In genomic region chr21:34614443-34614692, GRCh38 we compare ENCODE assay signal across 8 cellular contexts. TPM values are rescaled to one million over a fixed set of nuclear protein-coding genes. Genes with fewer than 3 reads are reported as not detected.
DNase-seq lines count a peak whose midpoint lies in the region; ATAC-seq and TF ChIP-seq lines count a peak whose summit lies in the region.

No MANE protein-coding gene starts in this region.

- H3K9me3 ChIP-seq in suprapubic skin: no peaks in the 10 kb centered on the region

- peaks cover 28% of the 10 kb centered on the region for H3K4me1 ChIP-seq in suprapubic skin

- H3K4me1 Mint-ChIP-seq in activated CD4-positive, alpha-beta T cell treated with anti-CD3 and anti-CD28 coated beads for 36 hours: peaks cover 19% of the 10 kb centered on the region
- H3K4me1 Mint-ChIP-seq in activated T-helper 17 cell treated with anti-CD3 and anti-CD28 coated beads, Interleukin-2, amount 50 U/mL, for 72 hours: peaks cover 14% of the 10 kb centered on the region
- peaks cover 15 to 25% of the 10 kb centered on the region in 2 donors for H3K4me1 Mint-ChIP-seq in immature natural killer cell

- peak; percentile 10 for DNase-seq in activated CD4-positive, alpha-beta T cell treated with anti-CD3 and anti-CD28 coated beads for 36 hours
- no peak for DNase-seq in activated CD4-positive, alpha-beta T cell treated with anti-CD3 and anti-CD28 coated beads for 1 hour
- DNase-seq in immature natural killer cell (no peak), suprapubic skin (ENCODE audit: low spot score in 2 of 2) (no peak), cortex of kidney (lab: John Stamatoyannopoulos, UW) (no peak), HuH-7.5 (ENCODE audit: low spot score) (no peak)

- TF ChIP-seq EP300 in suprapubic skin (IDR thresholded peaks at IDR 0.05): no peak

- H3K36me3 Mint-ChIP-seq in activated CD4-positive, alpha-beta T cell treated with anti-CD3 and anti-CD28 coated beads for 36 hours (ENCODE audit: low read depth): no peaks in the 10 kb centered on the region
- H3K36me3 Mint-ChIP-seq in activated T-helper 17 cell treated with anti-CD3 and anti-CD28 coated beads, Interleukin-2, amount 50 U/mL, for 72 hours (ENCODE audit: low read depth): no peaks in the 10 kb centered on the region
- no peaks in the 10 kb centered on the region for H3K36me3 Mint-ChIP-seq in immature natural killer cell

- no peaks in the 10 kb centered on the region for H3K27me3 ChIP-seq in suprapubic skin

- intact Hi-C loops in activated CD4-positive, alpha-beta T cell treated with anti-CD3 and anti-CD28 coated beads for 36 hours (cut with DNase I, micrococcal nuclease): loop anchor here (2.0 to 10.0 kb wide), 5 partner anchors 87 to 972 kb away; partner anchors contain the start of genes ATP5PO (in 1 of the 2) and ITSN1 (in 1 of the 2)

- no peaks in the 10 kb centered on the region for H3K9me3 Mint-ChIP-seq in activated CD4-positive, alpha-beta T cell treated with anti-CD3 and anti-CD28 coated beads for 36 hours (ENCODE audit: low read depth)
- H3K9me3 Mint-ChIP-seq in activated T-helper 17 cell treated with anti-CD3 and anti-CD28 coated beads, Interleukin-2, amount 50 U/mL, for 72 hours: no peaks in the 10 kb centered on the region
- H3K9me3 Mint-ChIP-seq in immature natural killer cell: no peaks in the 10 kb centered on the region

- peak overlapping the region; percentile 75 for H3K4me3 Mint-ChIP-seq in activated CD4-positive, alpha-beta T cell treated with anti-CD3 and anti-CD28 coated beads for 36 hours
- H3K4me3 Mint-ChIP-seq in activated T-helper 17 cell treated with anti-CD3 and anti-CD28 coated beads, Interleukin-2, amount 50 U/mL, for 72 hours: peak overlapping the region; percentile 84
- H3K4me3 Mint-ChIP-seq in immature natural killer cell: peak overlapping the region; percentile 82 to 89 (median 87)

- no peak for TF ChIP-seq POLR2A in suprapubic skin (IDR thresholded peaks at IDR 0.05)

- H3K27me3 Mint-ChIP-seq in activated CD4-positive, alpha-beta T cell treated with anti-CD3 and anti-CD28 coated beads for 36 hours: no peaks in the 10 kb centered on the region
- no peaks in the 10 kb centered on the region for H3K27me3 Mint-ChIP-seq in activated T-helper 17 cell treated with anti-CD3 and anti-CD28 coated beads, Interleukin-2, amount 50 U/mL, for 72 hours
- peaks cover 2 to 5% (median 3%) of the 10 kb centered on the region in 3 donors for H3K27me3 Mint-ChIP-seq in immature natural killer cell (ENCODE audit: low read depth in 3 of 3)

- H3K27ac Mint-ChIP-seq in activated CD4-positive, alpha-beta T cell treated with anti-CD3 and anti-CD28 coated beads for 36 hours: no peak overlapping the region
- no peak overlapping the region for H3K27ac Mint-ChIP-seq in activated T-helper 17 cell treated with anti-CD3 and anti-CD28 coated beads, Interleukin-2, amount 50 U/mL, for 72 hours
- peak overlapping the region in 4 of 6 donors; percentile 1 to 69 (median 54) for H3K27ac Mint-ChIP-seq in immature natural killer cell

- ATAC-seq in activated CD4-positive, alpha-beta T cell treated with anti-CD3 and anti-CD28 coated beads for 36 hours: no peak
- no peak for ATAC-seq in activated T-helper 17 cell treated with anti-CD3 and anti-CD28 coated beads, Interleukin-2, amount 50 U/mL, for 72 hours (replicated peaks)
- ATAC-seq in GM19324 (IDR thresholded peaks at IDR 0.05; ENCODE audit: low FRiP score, unreplicated experiment): no peak

- WGBS in suprapubic skin: no CpG with 5 or more reads among the region's 33 CpGs

- no peaks in the 10 kb centered on the region for H3K36me3 ChIP-seq in suprapubic skin

- peak overlapping the region; percentile 92 for H3K27ac ChIP-seq in suprapubic skin

- no peak for TF ChIP-seq CTCF in suprapubic skin (IDR thresholded peaks at IDR 0.05)

- POLR2A ChIA-PET in activated CD4-positive, alpha-beta T cell treated with anti-CD3 and anti-CD28 coated beads for 36 hours (lab: Charles Lee): interaction anchor here (0.6 kb wide), 1 partner anchor 389 kb away, joined by 4 read pairs; no protein-coding TSS in a partner anchor

- H3K4me3 ChIP-seq in suprapubic skin: peak overlapping the region; percentile 73

- CTCF ChIA-PET in activated CD4-positive, alpha-beta T cell treated with anti-CD3 and anti-CD28 coated beads for 36 hours (lab: Charles Lee): no interaction called here

RNA-seq across cellular contexts. Expression of gene RCAN1, which starts 0.5 kb away (rescaled TPM):
- total RNA-seq in activated CD4-positive, alpha-beta T cell treated with anti-CD3 and anti-CD28 coated beads for 36 hours: 1 to 10 TPM; 9.9 to 10.0 TPM
- 1 to 10 TPM; 4.9 to 6.3 TPM for total RNA-seq in activated T-helper 17 cell treated with anti-CD3 and anti-CD28 coated beads, Interleukin-2, amount 50 U/mL, for 72 hours
- polyA plus RNA-seq in immature natural killer cell: 10 to 100 TPM; 14.2 to 24.6 (median 17.5) TPM
- total RNA-seq in suprapubic skin: 10 to 100 TPM in 3 of 4 donors, 1 to 10 TPM in 1; 8.7 to 27.5 (median 22.8) TPM

RNA-seq across cellular contexts. Expression of gene CLIC6, which starts 54.4 kb away (rescaled TPM):
- under 1 TPM; 0.07 to 0.11 TPM for total RNA-seq in activated CD4-positive, alpha-beta T cell treated with anti-CD3 and anti-CD28 coated beads for 36 hours
- total RNA-seq in activated T-helper 17 cell treated with anti-CD3 and anti-CD28 coated beads, Interleukin-2, amount 50 U/mL, for 72 hours: under 1 TPM; 0.11 to 0.13 TPM
- not detected for polyA plus RNA-seq in immature natural killer cell
- 1 to 10 TPM; 2.5 to 10.0 (median 3.7) TPM for total RNA-seq in suprapubic skin

Comparison
In these comparisons a context has a peak if more than half of its experiments do, and no peak if none do; other contexts are left out.
1. H3K27ac Mint-ChIP-seq: peak in immature natural killer cell (4 of 6); none in activated CD4-positive, alpha-beta T cell treated with anti-CD3 and anti-CD28 coated beads for 36 hours (single experiment) and activated T-helper 17 cell treated with anti-CD3 and anti-CD28 coated beads, Interleukin-2, amount 50 U/mL, for 72 hours (single experiment).
2. Peak in every context shown above with its lines, with median percentiles within 50 percentile points of each other: H3K4me3 Mint-ChIP-seq.